Comparison of ENCODE assay signal across 8 cellular contexts in genomic region chr6:28081486-28081751, GRCh38. TPM values are rescaled to one million over a fixed set of nuclear protein-coding genes. Genes with fewer than 3 reads are reported as not detected.
DNase-seq lines count a peak whose midpoint lies in the region; ATAC-seq and TF ChIP-seq lines count a peak whose summit lies in the region.

No MANE protein-coding gene starts in this region.

- peaks cover 0 to 10% (median 3%) of the 10 kb centered on the region in 4 donors for H3K4me1 ChIP-seq in Peyer's patch
- peaks cover 5 to 10% of the 10 kb centered on the region in 2 donors for H3K4me1 ChIP-seq in mucosa of rectum (ENCODE audit: control insufficient read depth in 2 of 2, insufficient read depth in 2 of 2, low read length in 2 of 2)

- H3K9me3 ChIP-seq in Peyer's patch (no peaks in the 10 kb centered on the region), mucosa of rectum (ENCODE audit: control insufficient read depth in 2 of 2, low read length in 2 of 2) (no peaks in the 10 kb centered on the region)

- H3K27me3 ChIP-seq in Peyer's patch (no peaks in the 10 kb centered on the region), mucosa of rectum (ENCODE audit: control insufficient read depth in 2 of 2, insufficient read depth in 2 of 2, low read length in 2 of 2) (no peaks in the 10 kb centered on the region)

- H3K27ac ChIP-seq in Peyer's patch (peak overlapping the region; percentile 82 to 93 (median 87)), coronary artery (peak overlapping the region; percentile 81 to 87), mucosa of rectum (ENCODE audit: low read depth in 2 of 2, low read length in 2 of 2) (peak overlapping the region; percentile 93 to 94)

- peak; percentile 45 for ATAC-seq in HG02798 (IDR thresholded peaks at IDR 0.05; ENCODE audit: poor library complexity, unreplicated experiment)

- no peak for TF ChIP-seq POLR2A in Peyer's patch (IDR thresholded peaks at IDR 0.05)

- H3K9ac ChIP-seq in mucosa of rectum (ENCODE audit: low read depth in 1 of 2, low read length in 2 of 2): peak overlapping the region; percentile 83 to 97

- peak overlapping the region; percentile 64 to 92 (median 70) for H3K4me3 ChIP-seq in Peyer's patch
- peak overlapping the region; percentile 77 for H3K4me3 ChIP-seq in coronary artery
- H3K4me3 ChIP-seq in mucosa of rectum (ENCODE audit: low read length in 2 of 2): peak overlapping the region; percentile 92 to 99

- no peak for TF ChIP-seq CTCF in Peyer's patch (IDR thresholded peaks at IDR 0.05)
- TF ChIP-seq CTCF in coronary artery (IDR thresholded peaks at IDR 0.05): no peak

- DNase-seq in activated T-cell treated with anti-CD3 and anti-CD28 coated beads for 24 hours (ENCODE audit: low read depth) (peak; percentile 8), Peyer's patch (peak in 1 of 3 donors; percentile 39), coronary artery (ENCODE audit: low spot score) (no peak), foreskin melanocyte (no peak), NCI-H187 (lab: John Stamatoyannopoulos, UW) (no peak)
- DNase-seq in activated T-cell treated with anti-CD3 and anti-CD28 coated beads, Interleukin-2, amount 50 U/mL, for 48 hours: no peak

- H3K36me3 ChIP-seq in Peyer's patch (peaks cover 0 to 12% (median 0%) of the 10 kb centered on the region in 3 donors), mucosa of rectum (ENCODE audit: control insufficient read depth in 2 of 2, insufficient read depth in 2 of 2, low read length in 2 of 2) (peaks cover 0 to 13% of the 10 kb centered on the region in 2 donors)

RNA-seq across cellular contexts. Expression of gene ZNF165, which starts 1.1 kb away (rescaled TPM):
- total RNA-seq in Peyer's patch: 1 to 10 TPM; 4.2 to 8.3 (median 5.6) TPM

RNA-seq across cellular contexts. Expression of gene ZSCAN16, which starts 43.0 kb away (rescaled TPM):
- total RNA-seq in Peyer's patch: 10 to 100 TPM in 2 of 4 donors, 1 to 10 TPM in 2; 7.0 to 22.3 (median 12.6) TPM
